Comparison of ENCODE assay signal across 25 cellular contexts in the genomic region with DNA sequence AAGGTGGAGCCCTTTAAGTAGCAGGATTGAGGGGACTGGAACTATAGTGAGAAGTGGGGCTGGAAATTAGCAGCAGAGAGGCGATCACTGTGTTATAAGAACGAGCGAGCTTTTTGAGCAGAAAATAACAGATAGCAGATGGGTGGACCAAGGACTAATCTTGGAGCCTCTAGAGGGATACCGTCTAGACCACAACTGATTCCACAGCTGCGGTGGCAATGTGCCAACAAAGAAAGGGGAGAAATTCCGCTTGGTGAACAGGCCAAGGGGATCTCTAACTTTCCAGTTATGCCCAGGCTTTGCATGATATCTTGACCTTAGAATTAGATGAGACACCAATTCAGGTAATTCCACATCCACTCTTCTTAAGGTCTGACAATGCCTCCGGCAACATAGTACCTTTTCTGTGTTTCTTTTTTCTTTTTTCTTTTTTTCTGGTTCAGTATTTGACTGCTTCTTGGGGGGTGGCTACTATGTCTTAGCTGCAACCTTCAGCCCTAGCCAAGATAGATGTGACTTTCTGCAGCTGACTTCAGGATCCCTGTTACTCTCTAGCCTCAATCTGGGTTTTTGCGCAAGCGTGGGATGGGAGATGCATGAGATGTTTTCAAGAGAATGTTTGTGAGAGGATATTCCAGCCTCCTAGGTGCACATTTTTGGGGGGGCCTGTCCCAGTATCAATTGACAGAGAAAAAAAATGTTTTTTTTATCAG.
DNase-seq lines count a peak whose midpoint lies in the region; ATAC-seq lines count a peak whose summit lies in the region.
"Had no signal": no experiment of that assay in that cellular context is flagged by ENCODE, and none has a peak within 500 bp of the region (broad histone marks: within the 10 kb centered on the region; RNA-seq: fewer than 3 reads in every experiment).

No MANE protein-coding gene starts in this region.

- H3K9me3 ChIP-seq in BLaER1 (peaks cover 3% of the 10 kb centered on the region; the same call in 1 of the 2 replicates), HUES48 (ENCODE audit: control insufficient read depth, insufficient read depth, low read length) (no peaks in the 10 kb centered on the region)
- H3K9me3 ChIP-seq: tibial nerve had no signal

- POLR2A ChIA-PET in T-cell (lab: Charles Lee): no interaction called here

- H3K4me3 ChIP-seq in BLaER1 (peak overlapping the region; percentile 59), HUES48 (ENCODE audit: low read depth, low read length) (no peak overlapping the region), mesendoderm (ENCODE audit: low read length) (no peak overlapping the region)
- H3K4me3 ChIP-seq: PC-9, tibial nerve had no signal

- H3K79me1 ChIP-seq in mesendoderm (ENCODE audit: low read length): no peaks in the 10 kb centered on the region

- peak overlapping the region; percentile 79 for H3K4me2 ChIP-seq in BLaER1
- H3K4me2 ChIP-seq in mesendoderm (ENCODE audit: low read length): no peak overlapping the region
- H3K4me2 ChIP-seq: PC-9 had no signal

- H3K27ac ChIP-seq in BLaER1: peak overlapping the region; percentile 87
- peak overlapping the region; percentile 39 for H3K27ac ChIP-seq in HUES48 (ENCODE audit: low read depth, low read length)
- no peak overlapping the region for H3K27ac ChIP-seq in mesendoderm (ENCODE audit: low read depth, low read length)
- H3K27ac ChIP-seq: C4-2B, HL-60, PC-9, tibial nerve had no signal

- no peak overlapping the region for H4K5ac ChIP-seq in mesendoderm (ENCODE audit: low read length)

- H3K27ac Mint-ChIP-seq in T-cell: no peak overlapping the region
- H3K27ac Mint-ChIP-seq: natural killer cell treated with Interleukin-12 subunit alpha and Interleukin-12 subunit beta and Interleukin-15 and Interleukin-18, amount 100 ng/mL, for 72 hours; stimulated activated naive CD8-positive, alpha-beta T cell treated with anti-CD3 and anti-CD28 coated beads, Interleukin-15, amount 100 ng/mL, for 72 hours; WTC11 had no signal

- DNase-seq in RPMI8226: peak; percentile 23
- DNase-seq in mesendoderm: no peak
- DNase-seq in T-cell: no peak
- no peak for DNase-seq in CD1c-positive myeloid dendritic cell (ENCODE audit: extremely low spot score)
- DNase-seq: activated CD4-positive, alpha-beta T cell treated with anti-CD3 and anti-CD28 coated beads, Interleukin-2, amount 50 U/mL, for 1 hour; activated gamma-delta T cell treated with Interleukin-2 at 50 U/mL for 16 hours; activated T-cell treated with anti-CD3 and anti-CD28 coated beads, Interleukin-2, amount 50 U/mL, for 4 hours; Calu3; central memory CD4-positive, alpha-beta T cell; left ventricle myocardium superior; midbrain; NCI-H1092; NCI-H187 treated with DMSO at 0.1 percent for 48 hours; PC-9; SHP77 treated with DMSO at 0.1 percent for 48 hours; stimulated activated naive CD8-positive, alpha-beta T cell treated with anti-CD3 and anti-CD28 coated beads, Interleukin-15, amount 100 ng/mL, for 72 hours had no signal

- WGBS in mesendoderm (ENCODE audit: extremely low coverage, insufficient coverage, low lambda C conversion rate): no CpG with 5 or more reads among the region's 9 CpGs

- peak overlapping the region; percentile 28 for H4K8ac ChIP-seq in mesendoderm (ENCODE audit: low read depth, low read length)

- no peaks in the 10 kb centered on the region for H3K4me1 Mint-ChIP-seq in T-cell

- H3K27me3 Mint-ChIP-seq in T-cell: peaks cover 17 to 22% of the 10 kb centered on the region in 2 donors

- H4K20me1 ChIP-seq in BLaER1: no peaks in the 10 kb centered on the region

- no peak overlapping the region for H3K23ac ChIP-seq in mesendoderm (ENCODE audit: low read length)

- H2AK5ac ChIP-seq in mesendoderm (ENCODE audit: low read length): no peak overlapping the region

- H3K36me3 ChIP-seq in BLaER1 (no peaks in the 10 kb centered on the region), HUES48 (ENCODE audit: control insufficient read depth, insufficient read depth, low read length) (no peaks in the 10 kb centered on the region), mesendoderm (ENCODE audit: control insufficient read depth, insufficient read depth, low read length) (no peaks in the 10 kb centered on the region)
- H3K36me3 ChIP-seq: tibial nerve had no signal

- H3K27me3 ChIP-seq in BLaER1 (no peaks in the 10 kb centered on the region), HUES48 (ENCODE audit: control insufficient read depth, insufficient read depth, low read length) (no peaks in the 10 kb centered on the region), mesendoderm (ENCODE audit: insufficient read depth, low read length, poor library complexity) (no peaks in the 10 kb centered on the region)
- H3K27me3 ChIP-seq: tibial nerve had no signal

- ATAC-seq in T-cell (replicated peaks in 1 of 4) (no peak), HG02973 (IDR thresholded peaks at IDR 0.05; ENCODE audit: unreplicated experiment) (no peak)
- ATAC-seq: activated T-cell treated with anti-CD3 and anti-CD28 coated beads, Interleukin-2, amount 50 U/mL, for 4 hours; HepG2; left ventricle myocardium superior; natural killer cell treated with Interleukin-12 subunit alpha and Interleukin-12 subunit beta and Interleukin-15 and Interleukin-18, amount 100 ng/mL, for 72 hours; stimulated activated naive CD8-positive, alpha-beta T cell treated with anti-CD3 and anti-CD28 coated beads, Interleukin-15, amount 100 ng/mL, for 72 hours had no signal

- no peak overlapping the region for H3K18ac ChIP-seq in mesendoderm (ENCODE audit: low read length)

- H2BK120ac ChIP-seq in mesendoderm (ENCODE audit: low read depth, low read length): no peak overlapping the region

- no peaks in the 10 kb centered on the region for H3K9me3 Mint-ChIP-seq in T-cell
- H3K9me3 Mint-ChIP-seq: activated T-cell treated with anti-CD3 and anti-CD28 coated beads, Interleukin-2, amount 50 U/mL, for 4 hours; natural killer cell treated with Interleukin-12 subunit alpha and Interleukin-12 subunit beta and Interleukin-15 and Interleukin-18, amount 100 ng/mL, for 72 hours; stimulated activated naive CD8-positive, alpha-beta T cell treated with anti-CD3 and anti-CD28 coated beads, Interleukin-15, amount 100 ng/mL, for 72 hours; WTC11 had no signal

- no peak overlapping the region for H2BK15ac ChIP-seq in mesendoderm (replicated peaks; ENCODE audit: low read depth)

- no peaks in the 10 kb centered on the region for H3K79me2 ChIP-seq in mesendoderm (ENCODE audit: control insufficient read depth, insufficient read depth, low read length)

- H3K4me1 ChIP-seq in BLaER1 (peaks cover 86% of the 10 kb centered on the region), HUES48 (ENCODE audit: control insufficient read depth, insufficient read depth, low read length) (peaks cover 37% of the 10 kb centered on the region), mesendoderm (ENCODE audit: control insufficient read depth, low read depth, low read length) (no peaks in the 10 kb centered on the region)
- H3K4me1 ChIP-seq: tibial nerve had no signal

- no peak overlapping the region for H2BK5ac ChIP-seq in mesendoderm (ENCODE audit: low read length)

- H3K56ac ChIP-seq in mesendoderm (ENCODE audit: low read length): no peak overlapping the region

- peak overlapping the region; percentile 64; the same call in 1 of the 2 replicates for H3K9ac ChIP-seq in BLaER1
- H3K9ac ChIP-seq in HUES48 (ENCODE audit: low read depth, low read length): no peak overlapping the region
- H3K9ac ChIP-seq in mesendoderm (ENCODE audit: low read length): no peak overlapping the region

- no peak overlapping the region for H3K4ac ChIP-seq in mesendoderm (ENCODE audit: low read depth, low read length)

- CTCF ChIA-PET in T-cell (lab: Charles Lee): no interaction called here

- H3K36me3 Mint-ChIP-seq in T-cell: no peaks in the 10 kb centered on the region
- H3K36me3 Mint-ChIP-seq: natural killer cell treated with Interleukin-12 subunit alpha and Interleukin-12 subunit beta and Interleukin-15 and Interleukin-18, amount 100 ng/mL, for 72 hours; WTC11 had no signal

- no peak overlapping the region for H3K4me3 Mint-ChIP-seq in T-cell
- H3K4me3 Mint-ChIP-seq: activated T-cell treated with anti-CD3 and anti-CD28 coated beads, Interleukin-2, amount 50 U/mL, for 4 hours; natural killer cell treated with Interleukin-12 subunit alpha and Interleukin-12 subunit beta and Interleukin-15 and Interleukin-18, amount 100 ng/mL, for 72 hours; stimulated activated naive CD8-positive, alpha-beta T cell treated with anti-CD3 and anti-CD28 coated beads, Interleukin-15, amount 100 ng/mL, for 72 hours; WTC11 had no signal
